8 cellular contexts compared by ENCODE assay signal in the genomic region with DNA sequence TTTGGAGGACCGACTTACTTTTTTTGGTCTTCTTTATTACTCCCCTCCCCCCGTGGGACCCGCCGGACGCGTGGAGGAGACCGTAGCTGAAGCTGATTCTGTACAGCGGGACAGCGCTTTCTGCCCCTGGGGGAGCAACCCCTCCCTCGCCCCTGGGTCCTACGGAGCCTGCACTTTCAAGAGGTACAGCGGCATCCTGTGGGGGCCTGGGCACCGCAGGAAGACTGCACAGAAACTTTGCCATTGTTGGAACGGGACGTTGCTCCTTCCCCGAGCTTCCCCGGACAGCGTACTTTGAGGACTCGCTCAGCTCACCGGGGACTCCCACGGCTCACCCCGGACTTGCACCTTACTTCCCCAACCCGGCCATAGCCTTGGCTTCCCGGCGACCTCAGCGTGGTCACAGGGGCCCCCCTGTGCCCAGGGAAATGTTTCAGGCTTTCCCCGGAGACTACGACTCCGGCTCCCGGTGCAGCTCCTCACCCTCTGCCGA. TPM values are rescaled to one million over a fixed set of nuclear protein-coding genes. Genes with fewer than 3 reads are reported as not detected.
DNase-seq lines count a peak whose midpoint lies in the region; ATAC-seq and TF ChIP-seq lines count a peak whose summit lies in the region.

No MANE protein-coding gene starts in this region.

- H3K36me3 ChIP-seq in muscle layer of duodenum (ENCODE audit: control insufficient read depth in 1 of 2, insufficient read depth in 2 of 2, low read length in 2 of 2) = peaks cover 15 to 22% of the 10 kb centered on the region in 2 donors

- H3K4me1 Mint-ChIP-seq in T-helper 17 cell = peaks cover 36% of the 10 kb centered on the region

- H3K27me3 Mint-ChIP-seq in T-helper 17 cell = peaks cover 17% of the 10 kb centered on the region

- H3K4me3 Mint-ChIP-seq in T-helper 17 cell = peak overlapping the region; percentile 95

- H3K27me3 ChIP-seq in muscle layer of duodenum (ENCODE audit: low read depth, low read length) = no peaks in the 10 kb centered on the region

- H3K36me3 Mint-ChIP-seq in T-helper 17 cell (ENCODE audit: low read depth) = peaks cover 12% of the 10 kb centered on the region

- H3K27ac Mint-ChIP-seq in T-helper 17 cell = peak overlapping the region; percentile 97

- H3K4me3 ChIP-seq in coronary artery (peak overlapping the region; percentile 73), muscle layer of duodenum (ENCODE audit: low read depth in 1 of 2, low read length in 2 of 2) (peak overlapping the region; percentile 92 to 95)

- DNase-seq in DMS 273 (lab: John Stamatoyannopoulos, UW; ENCODE audit: unreplicated experiment) (peak; percentile 61), DMS 273 treated with DMSO at 0.1 percent for 48 hours (lab: John Stamatoyannopoulos, UW) (no peak), T-helper 17 cell (peak in 2 of 3 donors; percentile 38 to 53), coronary artery (ENCODE audit: low spot score) (peak; percentile 86), left lobe of liver (ENCODE audit: low spot score) (no peak)

- H3K9me3 ChIP-seq in T-helper 17 cell (ENCODE audit: control insufficient read depth, low read length, poor library complexity, severe bottlenecking) = no peaks in the 10 kb centered on the region
- no peaks in the 10 kb centered on the region for H3K9me3 ChIP-seq in muscle layer of duodenum (ENCODE audit: control insufficient read depth in 1 of 2, low read length in 2 of 2)

- peaks cover 0 to 26% of the 10 kb centered on the region in 2 donors for H3K4me1 ChIP-seq in muscle layer of duodenum (ENCODE audit: control insufficient read depth in 1 of 2, insufficient read depth in 2 of 2, low read length in 2 of 2)

- H3K27ac ChIP-seq in coronary artery = peak overlapping the region; percentile 87 to 94
- H3K27ac ChIP-seq in muscle layer of duodenum (ENCODE audit: low read length) = peak overlapping the region; percentile 90

- no peak for TF ChIP-seq CTCF in coronary artery (IDR thresholded peaks at IDR 0.05)

- peak; percentile 1 for ATAC-seq in T-helper 17 cell
- no peak for ATAC-seq in HG02840 (IDR thresholded peaks at IDR 0.05; ENCODE audit: low FRiP score, unreplicated experiment)
- ATAC-seq in left lobe of liver = no peak
- no peak for ATAC-seq in GM21786 (IDR thresholded peaks at IDR 0.05; ENCODE audit: unreplicated experiment)

RNA-seq across cellular contexts. Expression of gene FOSB, which starts 0.4 kb away (rescaled TPM):
- total RNA-seq in T-helper 17 cell (1,000 to 10,000 TPM in 1 of 2 donors, 100 to 1,000 TPM in 1; 967 to 2,209 TPM), left lobe of liver (0.35 TPM)

RNA-seq across cellular contexts. Expression of gene RTN2, which starts 28.6 kb away (rescaled TPM):
- total RNA-seq in T-helper 17 cell = 1 to 10 TPM; 2.3 to 6.2 TPM
- 3.0 TPM for total RNA-seq in left lobe of liver

RNA-seq across cellular contexts. Expression of gene PPM1N, which starts 30.0 kb away (rescaled TPM):
- 1 to 10 TPM; 3.8 to 8.5 TPM for total RNA-seq in T-helper 17 cell
- total RNA-seq in left lobe of liver = 0.86 TPM

RNA-seq across cellular contexts. Expression of gene VASP, which starts 39.1 kb away (rescaled TPM):
- 100 to 1,000 TPM in 1 of 2 donors, 10 to 100 TPM in 1; 99.7 to 101 TPM for total RNA-seq in T-helper 17 cell
- 21.7 TPM for total RNA-seq in left lobe of liver

RNA-seq across cellular contexts. Expression of gene ERCC1, which starts 44.5 kb away (rescaled TPM):
- total RNA-seq in T-helper 17 cell (10 to 100 TPM; 28.4 to 36.2 TPM), left lobe of liver (25.8 TPM)

Comparison
In these comparisons a context has a peak if more than half of its experiments do, and no peak if none do; other contexts are left out.
1. DNase-seq: peak in DMS 273 (single experiment), T-helper 17 cell (2 of 3) and coronary artery (single experiment); none in DMS 273 treated with DMSO at 0.1 percent for 48 hours (single experiment) and left lobe of liver (single experiment).
2. RNA of gene FOSB, which starts 0.4 kb away (total RNA-seq): 967 to 2,209 TPM in T-helper 17 cell; 0.35 TPM in left lobe of liver (single experiment); every median in the first group is over 100 times any median in the second.